Comparison of ENCODE assay signal across 7 cellular contexts in genomic region chr9:98087420-98088354, GRCh38. TPM values are rescaled to one million over a fixed set of nuclear protein-coding genes. Genes with fewer than 3 reads are reported as not detected.
DNase-seq lines count a peak whose midpoint lies in the region; ATAC-seq and TF ChIP-seq lines count a peak whose summit lies in the region.

No MANE protein-coding gene starts in this region.

- H3K79me2 ChIP-seq in SK-N-SH (ENCODE audit: insufficient read depth) = no peaks in the 10 kb centered on the region

- DNase-seq in body of pancreas (peak in 3 of 4 donors; percentile 14 to 33 (median 20)), islet precursor cell (peak; percentile 87), putamen (ENCODE audit: low spot score) (no peak), SK-N-SH (no peak), HCEC 1CT (no peak)

- H3K4me3 ChIP-seq in body of pancreas = no peak overlapping the region
- H3K4me3 ChIP-seq in stomach smooth muscle (ENCODE audit: low read length in 2 of 2) = peak overlapping the region; percentile 35 to 67
- no peak overlapping the region for H3K4me3 ChIP-seq in SK-N-SH (ENCODE audit: low read depth in 2 of 2, low read length in 1 of 2)

- no peak for TF ChIP-seq POLR2A in body of pancreas (IDR thresholded peaks at IDR 0.05)

- ATAC-seq in HG03064 (IDR thresholded peaks at IDR 0.05; ENCODE audit: low read depth, unreplicated experiment) (peak; percentile 52), body of pancreas (peak; percentile 67)

- TF ChIP-seq EP300 in SK-N-SH (IDR thresholded peaks at IDR 0.05; ENCODE audit: borderline replicate concordance in 1 of 2, low read depth in 1 of 2, low read length in 1 of 2) = no peak

- no peak overlapping the region for H2AFZ ChIP-seq in SK-N-SH (ENCODE audit: low read depth)

- H3K27ac ChIP-seq in body of pancreas (no peak overlapping the region), stomach smooth muscle (ENCODE audit: low read length) (no peak overlapping the region), SK-N-SH (ENCODE audit: low read depth in 2 of 2, low read length in 1 of 2) (no peak overlapping the region)

- no peak overlapping the region for H3K4me2 ChIP-seq in SK-N-SH

- CTCF ChIA-PET in SK-N-SH (lab: Yijun Ruan, JAX) = no interaction called here

- H3K4me1 ChIP-seq in body of pancreas = peaks cover 5% of the 10 kb centered on the region
- peaks cover 6% of the 10 kb centered on the region for H3K4me1 ChIP-seq in stomach smooth muscle (ENCODE audit: control insufficient read depth, insufficient read depth, low read length)
- H3K4me1 ChIP-seq in SK-N-SH (ENCODE audit: control insufficient read depth in 1 of 2, insufficient read depth in 2 of 2, low read depth in 1 of 2, low read length in 1 of 2) = no peaks in the 10 kb centered on the region

- TF ChIP-seq CTCF in body of pancreas (IDR thresholded peaks at IDR 0.05) = no peak
- TF ChIP-seq CTCF in SK-N-SH (IDR thresholded peaks at IDR 0.05) = no peak

- WGBS in body of pancreas, 2 donors = 25 to 35% methylated on average over 23 to 64 of the region's 92 CpGs
- 97% methylated on average over 77 of the region's 92 CpGs for WGBS in SK-N-SH (ENCODE audit: low lambda C conversion rate)

- no peaks in the 10 kb centered on the region for H3K9me2 ChIP-seq in SK-N-SH

- H3F3A ChIP-seq in SK-N-SH (replicated peaks; ENCODE audit: insufficient read depth) = peaks cover 3% of the 10 kb centered on the region

- POLR2A ChIA-PET in SK-N-SH (lab: Yijun Ruan, JAX) = no interaction called here

- H3K27me3 ChIP-seq in body of pancreas (no peaks in the 10 kb centered on the region), stomach smooth muscle (ENCODE audit: control insufficient read depth in 1 of 2, insufficient read depth in 2 of 2, low read length in 2 of 2) (peaks cover 0 to 2% of the 10 kb centered on the region in 2 donors), SK-N-SH (ENCODE audit: insufficient read depth) (no peaks in the 10 kb centered on the region)

- H3K36me3 ChIP-seq in body of pancreas (replicated peaks in 1 of 2; ENCODE audit: insufficient read depth in 1 of 2, low read depth in 2 of 2) = peaks cover 0 to 3% of the 10 kb centered on the region in 2 donors
- H3K36me3 ChIP-seq in stomach smooth muscle (ENCODE audit: control insufficient read depth in 2 of 2, insufficient read depth in 2 of 2, low read length in 2 of 2) = peaks cover 4 to 10% of the 10 kb centered on the region in 2 donors
- peaks cover 3 to 17% of the 10 kb centered on the region in 2 experiments for H3K36me3 ChIP-seq in SK-N-SH (replicated peaks in 1 of 2; ENCODE audit: control insufficient read depth in 1 of 2, insufficient read depth in 2 of 2, low read length in 1 of 2)

- intact Hi-C loops in body of pancreas (cut with DNase I) = no loop called here

- H4K20me1 ChIP-seq in SK-N-SH (ENCODE audit: insufficient read depth) = no peaks in the 10 kb centered on the region

- H3K9ac ChIP-seq in stomach smooth muscle (ENCODE audit: low read length in 2 of 2) = no peak overlapping the region
- H3K9ac ChIP-seq in SK-N-SH = no peak overlapping the region

- H3K9me3 ChIP-seq in body of pancreas (no peaks in the 10 kb centered on the region), stomach smooth muscle (ENCODE audit: control insufficient read depth in 2 of 2, low read length in 2 of 2) (no peaks in the 10 kb centered on the region), SK-N-SH (no peaks in the 10 kb centered on the region)

- TF ChIP-seq RAD21 in SK-N-SH (IDR thresholded peaks at IDR 0.05; ENCODE audit: low read length) = no peak

TF ChIP-seq in SK-N-SH, 30 proteins besides CTCF, POLR2A, EP300 and RAD21:
- TF ChIP-seq JUND (IDR thresholded peaks at IDR 0.05) = no peak
- TF ChIP-seq NFIC (IDR thresholded peaks at IDR 0.05; ENCODE audit: borderline replicate concordance) = no peak
TF ChIP-seq in SK-N-SH: peak in this region for 0.

RNA-seq across cellular contexts. Expression of gene NANS, which starts 31.2 kb away (rescaled TPM):
- 10 to 100 TPM; 31.4 to 45.2 TPM for total RNA-seq in body of pancreas
- 53.5 and 61.3 TPM in 2 replicates for polyA plus RNA-seq in SK-N-SH (2012; rRNA removed)
- polyA plus RNA-seq in SK-N-SH (2012; cell fraction: cytosol; rRNA removed) = 48.8 and 53.9 TPM in 2 replicates
- 37.0 and 46.0 TPM in 2 replicates for polyA plus RNA-seq in SK-N-SH (2012; cell fraction: nucleus; rRNA removed)

RNA-seq across cellular contexts. Expression of gene TRIM14, which starts 31.3 kb away (rescaled TPM):
- 1 to 10 TPM; 2.1 to 4.9 TPM for total RNA-seq in body of pancreas
- polyA plus RNA-seq in SK-N-SH (2012; rRNA removed) = 13.4 and 15.3 TPM in 2 replicates
- polyA plus RNA-seq in SK-N-SH (2012; cell fraction: cytosol; rRNA removed) = 10.7 and 16.1 TPM in 2 replicates
- 18.3 and 19.3 TPM in 2 replicates for polyA plus RNA-seq in SK-N-SH (2012; cell fraction: nucleus; rRNA removed)

Comparison
In these comparisons a context has a peak if more than half of its experiments do, and no peak if none do; other contexts are left out.
1. DNase-seq: peak in body of pancreas (3 of 4) and islet precursor cell (single experiment); none in putamen (single experiment), SK-N-SH (single experiment) and HCEC 1CT (single experiment).
2. H3K4me3 ChIP-seq: peak in stomach smooth muscle (2 of 2); none in body of pancreas (0 of 2) and SK-N-SH (0 of 2).